8 cellular contexts compared by ENCODE assay signal in genomic region chr1:179814513-179814838, GRCh38.
A peak's percentile ranks its signal among the peaks of the same experiment; 100 is the strongest.
DNase-seq lines count a peak whose midpoint lies in the region; ATAC-seq and TF ChIP-seq lines count a peak whose summit lies in the region.

No MANE protein-coding gene starts in this region.

- DNase-seq in activated naive CD4-positive, alpha-beta T cell treated with anti-CD3 and anti-CD28 coated beads, Interleukin-2, amount 10 ng/mL, durations not matched to agents 7 days and 5 days, result no peak
- no peak for DNase-seq in activated naive CD4-positive, alpha-beta T cell (lab: John Stamatoyannopoulos, UW)
- DNase-seq in astrocyte of the spinal cord (ENCODE audit: low read depth, low spot score), result no peak
- peak in 1 of 2 donors; percentile 46 for DNase-seq in left colon
- no peak for DNase-seq in transverse colon
- DNase-seq in GM19238 (ENCODE audit: insufficient read length, low spot score), result no peak
- no peak for DNase-seq in G401 (ENCODE audit: low spot score)

- no peaks in the 10 kb centered on the region for H3K9me3 Mint-ChIP-seq in activated naive CD4-positive, alpha-beta T cell treated with anti-CD3 and anti-CD28 coated beads, Interleukin-2, amount 10 ng/mL, durations not matched to agents 7 days and 5 days

- CTCF ChIA-PET in activated naive CD4-positive, alpha-beta T cell treated with anti-CD3 and anti-CD28 coated beads, Interleukin-2, amount 10 ng/mL, durations not matched to agents 7 days and 5 days (lab: Charles Lee), result interaction anchor here (0.5 to 14.8 kb wide), 49 partner anchors 9 to 1121 kb away, joined by 3 to 565 read pairs (median 4); partner anchors contain the start of gene CEP350

- TF ChIP-seq CTCF in astrocyte of the spinal cord (IDR thresholded peaks at IDR 0.05; ENCODE audit: low read depth, low read length) (no peak), transverse colon (IDR thresholded peaks at IDR 0.05) (no peak)

- no peaks in the 10 kb centered on the region for H3K27me3 ChIP-seq in transverse colon

- in situ Hi-C loops in astrocyte of the spinal cord (cut with HindIII; ENCODE audit: low sequenced_read_pairs), result no loop called here
- in situ Hi-C loops in transverse colon (cut with MboI; ENCODE audit: low pct_ligation_motif_present in 1 of 4, low pct_unique_long_range_greater_than_20kb in 1 of 4, low sequenced_read_pairs in 3 of 4), result loop anchor here in 1 of 4 donors (5.0 kb wide), 1 partner anchor 107 kb away; no protein-coding TSS in a partner anchor
- in situ Hi-C loops in G401 (cut with HindIII; ENCODE audit: low sequenced_read_pairs), result no loop called here

- 0% methylated on average over 16 of the region's 16 CpGs; no CpG with 5 or more reads in 1 of the 2 donors for WGBS in transverse colon (ENCODE audit: low coverage in 1 of 2), 2 donors

- TF ChIP-seq EP300 in transverse colon (IDR thresholded peaks at IDR 0.05; ENCODE audit: low read depth), result no peak

- peaks cover 0 to 16% (median 9%) of the 10 kb centered on the region in 4 donors for H3K4me1 ChIP-seq in transverse colon

- peaks cover 62% of the 10 kb centered on the region for H3K27me3 Mint-ChIP-seq in activated naive CD4-positive, alpha-beta T cell treated with anti-CD3 and anti-CD28 coated beads, Interleukin-2, amount 10 ng/mL, durations not matched to agents 7 days and 5 days

- H3K27ac ChIP-seq in transverse colon, result no peak overlapping the region

- H3K36me3 ChIP-seq in transverse colon, result no peaks in the 10 kb centered on the region

- peak overlapping the region; percentile 74 for H3K4me3 Mint-ChIP-seq in activated naive CD4-positive, alpha-beta T cell treated with anti-CD3 and anti-CD28 coated beads, Interleukin-2, amount 10 ng/mL, durations not matched to agents 7 days and 5 days

- TF ChIP-seq POLR2A in transverse colon (IDR thresholded peaks at IDR 0.05), result no peak

- peaks cover 21% of the 10 kb centered on the region for H3K4me1 Mint-ChIP-seq in activated naive CD4-positive, alpha-beta T cell treated with anti-CD3 and anti-CD28 coated beads, Interleukin-2, amount 10 ng/mL, durations not matched to agents 7 days and 5 days

- H3K4me3 ChIP-seq in astrocyte of the spinal cord (ENCODE audit: low read depth, low read length) (peak overlapping the region; percentile 42), transverse colon (peak overlapping the region in 3 of 4 donors; percentile 15 to 49 (median 15))

- intact Hi-C loops in left colon (cut with DNase I, micrococcal nuclease), result loop anchor here (2.0 to 10.0 kb wide), 2 partner anchors 108 to 110 kb away; no protein-coding TSS in a partner anchor
- intact Hi-C loops in transverse colon (cut with DNase I; ENCODE audit: low total_unique reads), result no loop called here

- no peak overlapping the region for H3K27ac Mint-ChIP-seq in activated naive CD4-positive, alpha-beta T cell treated with anti-CD3 and anti-CD28 coated beads, Interleukin-2, amount 10 ng/mL, durations not matched to agents 7 days and 5 days

- no peaks in the 10 kb centered on the region for H3K9me3 ChIP-seq in transverse colon

- ATAC-seq in HG03439 (IDR thresholded peaks at IDR 0.05; ENCODE audit: unreplicated experiment) (peak; percentile 26), left colon (peak; percentile 64)

- no peaks in the 10 kb centered on the region for H3K36me3 Mint-ChIP-seq in activated naive CD4-positive, alpha-beta T cell treated with anti-CD3 and anti-CD28 coated beads, Interleukin-2, amount 10 ng/mL, durations not matched to agents 7 days and 5 days
